Comparison of ENCODE assay signal across 26 cellular contexts in genomic region chr12:108240027-108240785, GRCh38.
DNase-seq lines count a peak whose midpoint lies in the region; ATAC-seq, FAIRE-seq and TF ChIP-seq lines count a peak whose summit lies in the region.
"Had no signal": no experiment of that assay in that cellular context is flagged by ENCODE, and none has a peak within 500 bp of the region (broad histone marks: within the 10 kb centered on the region; RNA-seq: fewer than 3 reads in every experiment).

No MANE protein-coding gene starts in this region.

- H3K4me1 ChIP-seq in K562 (replicated peaks in 1 of 2; ENCODE audit: control insufficient read depth in 2 of 2, insufficient read depth in 2 of 2, low read length in 2 of 2) (no peaks in the 10 kb centered on the region), parathyroid adenoma (peaks cover 4% of the 10 kb centered on the region)
- H3K4me1 ChIP-seq: Caco-2, Peyer's patch, SJSA1 had no signal

- POLR2A ChIA-PET in K562 (lab: Yijun Ruan, JAX): no interaction called here

- TF ChIP-seq RAD21 in K562 (CRISPR knock-in tag; conservative IDR thresholded peaks at IDR 0.05 in 1 of 2, IDR thresholded peaks at IDR 0.05 in 1 of 2): no peak

- H3K27ac ChIP-seq in K562 (ENCODE audit: extremely low read depth, low read depth, low read length) (no peak overlapping the region), parathyroid adenoma (no peak overlapping the region)
- H3K27ac ChIP-seq: 22Rv1, BLaER1, Peyer's patch, SJSA1 had no signal

- H3K4me2 ChIP-seq in K562 (ENCODE audit: insufficient read depth, low read length) (no peak overlapping the region), parathyroid adenoma (ENCODE audit: low read length) (no peak overlapping the region)
- H3K4me2 ChIP-seq: BLaER1 had no signal

- H3K36me3 Mint-ChIP-seq in immature natural killer cell: peaks cover 0 to 4% (median 0%) of the 10 kb centered on the region in 3 donors

- no peaks in the 10 kb centered on the region for H3K36me3 ChIP-seq in K562 (ENCODE audit: control insufficient read depth, insufficient read depth, low read length)
- no peaks in the 10 kb centered on the region for H3K36me3 ChIP-seq in parathyroid adenoma (ENCODE audit: control insufficient read depth, insufficient read depth, low read length)
- H3K36me3 ChIP-seq: BLaER1, Peyer's patch, SJSA1 had no signal

- H3K9me3 ChIP-seq in K562 (replicated peaks; ENCODE audit: control insufficient read depth, insufficient read depth, low read depth, low read length) (no peaks in the 10 kb centered on the region), parathyroid adenoma (ENCODE audit: control insufficient read depth, low read length) (no peaks in the 10 kb centered on the region)
- H3K9me3 ChIP-seq: BLaER1, Caco-2, Peyer's patch, SJSA1 had no signal

- H3K27me3 ChIP-seq in K562 (ENCODE audit: control insufficient read depth in 2 of 2, insufficient read depth in 2 of 2, low read length in 2 of 2): no peaks in the 10 kb centered on the region
- H3K27me3 ChIP-seq in parathyroid adenoma (ENCODE audit: control insufficient read depth, insufficient read depth, low read length): no peaks in the 10 kb centered on the region
- H3K27me3 ChIP-seq: BLaER1, Peyer's patch, SJSA1 had no signal

- no peak overlapping the region for H2AFZ ChIP-seq in K562 (ENCODE audit: low read depth, low read length)
- H2AFZ ChIP-seq in parathyroid adenoma: peak overlapping the region; percentile 35

- no TSS peak for BruUV-seq in K562 (replicated peaks; lab: Mats Ljungman, UMichigan)

- peak; percentile 56 for DNase-seq in NCI-H82 (lab: John Stamatoyannopoulos, UW)
- DNase-seq in NCI-H82 treated with DMSO at 0.1 percent for 48 hours (lab: John Stamatoyannopoulos, UW; ENCODE audit: unreplicated experiment): no peak
- peak in 2 of 4 experiments; percentile 4 to 12 for DNase-seq in K562 (ENCODE audit: extremely low read depth in 1 of 4, low spot score in 3 of 4)
- peak; percentile 46 for DNase-seq in iPS-NIHi11 (ENCODE audit: low spot score)
- no peak for DNase-seq in immature natural killer cell
- no peak for DNase-seq in activated CD4-positive, alpha-beta T cell treated with anti-CD3 and anti-CD28 coated beads for 4 hours
- DNase-seq in NCI-H2227 (lab: John Stamatoyannopoulos, UW; ENCODE audit: unreplicated experiment): no peak
- DNase-seq: ACHN; Caco-2; CD4-positive, alpha-beta T cell; DMS 273 treated with DMSO at 0.1 percent for 48 hours; DMS79 treated with DMSO at 0.1 percent for 48 hours; GOT3; KBM-7; MM.1S; NCI-H1092; NCI-H1436 treated with DMSO at 0.1 percent for 48 hours; NCI-H2227 treated with DMSO at 0.1 percent for 48 hours; NCI-H510A; NCI-H748 treated with DMSO at 0.1 percent for 48 hours; Peyer's patch had no signal

- 61% methylated on average over 21 of the region's 34 CpGs for WGBS in K562 (ENCODE audit: insufficient coverage, low coverage, missing lambda C conversion rate)

- no peaks in the 10 kb centered on the region for H3K79me2 ChIP-seq in K562 (ENCODE audit: control insufficient read depth, insufficient read depth, low read length)
- no peaks in the 10 kb centered on the region for H3K79me2 ChIP-seq in parathyroid adenoma

- peaks cover 11 to 17% of the 10 kb centered on the region in 2 donors for H3K4me1 Mint-ChIP-seq in immature natural killer cell

- TF ChIP-seq CTCF in K562 (IDR thresholded peaks at IDR 0.05 in 2 of 3, conservative IDR thresholded peaks at IDR 0.05 in 1 of 3; ENCODE audit: insufficient read depth in 2 of 3, low read depth in 1 of 3, low read length in 3 of 3): no peak
- TF ChIP-seq CTCF in parathyroid adenoma (IDR thresholded peaks at IDR 0.05): no peak

- no peaks in the 10 kb centered on the region for H4K20me1 ChIP-seq in K562 (replicated peaks; ENCODE audit: control insufficient read depth, insufficient read depth, low read length)
- H4K20me1 ChIP-seq: BLaER1 had no signal

- TF ChIP-seq POLR2A in K562 (conservative IDR thresholded peaks at IDR 0.05): no peak

- H3K9me1 ChIP-seq in K562 (ENCODE audit: control insufficient read depth, insufficient read depth, low read length): no peaks in the 10 kb centered on the region

- peaks cover 2 to 5% (median 3%) of the 10 kb centered on the region in 3 donors for H3K27me3 Mint-ChIP-seq in immature natural killer cell (ENCODE audit: low read depth in 3 of 3)

- in situ Hi-C loops in K562 (cut with MboI): no loop called here

- intact Hi-C loops in K562 (cut with micrococcal nuclease): no loop called here

- H3K27ac Mint-ChIP-seq in immature natural killer cell: no peak overlapping the region
- H3K27ac Mint-ChIP-seq: CD4-positive, alpha-beta T cell had no signal

- H3K4me3 Mint-ChIP-seq in immature natural killer cell: no peak overlapping the region
- H3K4me3 Mint-ChIP-seq: CD4-positive, alpha-beta T cell had no signal

- no peaks in the 10 kb centered on the region for H3K9me3 Mint-ChIP-seq in immature natural killer cell
- H3K9me3 Mint-ChIP-seq: CD4-positive, alpha-beta T cell had no signal

- CTCF ChIA-PET in K562 (lab: Yijun Ruan, JAX; ENCODE audit: low intra/inter-chr PET ratio): no interaction called here

- peak; percentile 48; the same call in 2 of the 3 replicates for ATAC-seq in K562

- no peak for TF ChIP-seq EP300 in K562 (IDR thresholded peaks at IDR 0.05; ENCODE audit: low read length)

- H3K9ac ChIP-seq in K562 (ENCODE audit: insufficient read depth in 1 of 2, low read depth in 2 of 2, low read length in 2 of 2): no peak overlapping the region
- H3K9ac ChIP-seq in parathyroid adenoma: no peak overlapping the region
- H3K9ac ChIP-seq: BLaER1 had no signal

- H3K4me3 ChIP-seq in K562 (no peak overlapping the region), parathyroid adenoma (ENCODE audit: low read depth, low read length) (no peak overlapping the region)
- H3K4me3 ChIP-seq: BLaER1, Peyer's patch, SJSA1 had no signal

- FAIRE-seq in K562 (lab: Jason Lieb, UNC): no peak
- FAIRE-seq: GM12891 had no signal

TF ChIP-seq in K562, 482 proteins besides CTCF, POLR2A, EP300 and RAD21:
- TF ChIP-seq ARID4B (CRISPR knock-in tag; IDR thresholded peaks at IDR 0.05): no peak
- no peak for TF ChIP-seq ZBTB1 (CRISPR knock-in tag; IDR thresholded peaks at IDR 0.05; ENCODE audit: borderline replicate concordance, low read depth)
- peak; percentile 72 for TF ChIP-seq ZNF24 (IDR thresholded peaks at IDR 0.05)
- peak; percentile 61; the same call in 1 of the 2 replicates for TF ChIP-seq ZKSCAN1 (IDR thresholded peaks at IDR 0.05; ENCODE audit: low read depth, low read length)
- no peak for TF ChIP-seq TRIM28 (IDR thresholded peaks at IDR 0.05)
- peak; percentile 36 for TF ChIP-seq ZFP36 (IDR thresholded peaks at IDR 0.05; ENCODE audit: low read depth, low read length, partially characterized antibody)

Comparison
In these comparisons a context has a peak if more than half of its experiments do, and no peak if none do; other contexts are left out.
1. DNase-seq: peak in NCI-H82 (single experiment) and iPS-NIHi11 (single experiment); none in NCI-H82 treated with DMSO at 0.1 percent for 48 hours (single experiment), immature natural killer cell (0 of 3), activated CD4-positive, alpha-beta T cell treated with anti-CD3 and anti-CD28 coated beads for 4 hours (0 of 2) and NCI-H2227 (single experiment).